Comparison of ENCODE assay signal across 9 cellular contexts in genomic region chr12:116426391-116427136, GRCh38.
DNase-seq lines count a peak whose midpoint lies in the region; ATAC-seq and TF ChIP-seq lines count a peak whose summit lies in the region.
"Had no signal": no experiment of that assay in that cellular context is flagged by ENCODE, and none has a peak within 500 bp of the region (broad histone marks: within the 10 kb centered on the region; RNA-seq: fewer than 3 reads in every experiment).

No MANE protein-coding gene starts in this region.

- peak overlapping the region in 2 of 4 donors; percentile 66 to 82 for H3K27ac ChIP-seq in tibial nerve

- H3K36me3 ChIP-seq in tibial nerve, result no peaks in the 10 kb centered on the region

- ATAC-seq in GM19351 (IDR thresholded peaks at IDR 0.05; ENCODE audit: unreplicated experiment), result no peak
- no peak for ATAC-seq in GM18907 (IDR thresholded peaks at IDR 0.05; ENCODE audit: unreplicated experiment)

- H3K4me3 ChIP-seq in HFF-Myc (replicated peaks; ENCODE audit: low read depth, low read length) (no peak overlapping the region), tibial nerve (no peak overlapping the region)

- H3K4me1 ChIP-seq in tibial nerve, result peaks cover 0 to 25% (median 10%) of the 10 kb centered on the region in 4 donors

- TF ChIP-seq CTCF in HFF-Myc (IDR thresholded peaks at IDR 0.05; ENCODE audit: low read depth, low read length, missing control alignments) (peak; percentile 57), tibial nerve (IDR thresholded peaks at IDR 0.05) (peak in 3 of 5 experiments; percentile 22 to 47 (median 39))

- no peaks in the 10 kb centered on the region for H3K27me3 ChIP-seq in tibial nerve

- WGBS in tibial nerve, 2 donors, result 47 to 51% methylated on average over 13 of the region's 13 CpGs

- peaks cover 0 to 7% (median 0%) of the 10 kb centered on the region in 4 donors for H3K9me3 ChIP-seq in tibial nerve

- TF ChIP-seq POLR2A in tibial nerve (IDR thresholded peaks at IDR 0.05), result no peak

- DNase-seq in HFF-Myc (ENCODE audit: extremely low read depth, low read depth), result peak; percentile 94
- peak; percentile 85 for DNase-seq in brain pericyte (ENCODE audit: low read depth, low spot score)
- peak; percentile 91 for DNase-seq in iris pigment epithelial cell (ENCODE audit: low read depth)
- peak; percentile 24 to 71 for DNase-seq in tibial nerve (ENCODE audit: low spot score in 2 of 2)
- no peak for DNase-seq in NCI-H2029 treated with DMSO at 0.1 percent for 48 hours (lab: John Stamatoyannopoulos, UW)
- no peak for DNase-seq in NCI-H2171 (lab: John Stamatoyannopoulos, UW)
- DNase-seq: activated effector memory CD4-positive, alpha-beta T cell treated with Interleukin-2 at 50 U/mL for 16 hours had no signal

- TF ChIP-seq EP300 in tibial nerve (IDR thresholded peaks at IDR 0.05), result peak in 1 of 2 donors; percentile 83

Comparison
In these comparisons a context has a peak if more than half of its experiments do, and no peak if none do; other contexts are left out.
1. DNase-seq: peak in HFF-Myc (single experiment), brain pericyte (single experiment), iris pigment epithelial cell (single experiment) and tibial nerve (2 of 2); none in NCI-H2029 treated with DMSO at 0.1 percent for 48 hours (single experiment) and NCI-H2171 (single experiment).